ENCODE assay signal across 17 cellular contexts in genomic region chr20:55205684-55206083, GRCh38.
DNase-seq lines count a peak whose midpoint lies in the region; ATAC-seq and TF ChIP-seq lines count a peak whose summit lies in the region.
"Had no signal": no experiment of that assay in that cellular context is flagged by ENCODE, and none has a peak within 500 bp of the region (broad histone marks: within the 10 kb centered on the region; RNA-seq: fewer than 3 reads in every experiment).

No MANE protein-coding gene starts in this region.

- no peak overlapping the region for H3K27ac Mint-ChIP-seq in MCF 10A (ENCODE audit: low read depth, unreplicated experiment)
- no peak overlapping the region for H3K27ac Mint-ChIP-seq in endothelial cell (ENCODE audit: unreplicated experiment)
- H3K27ac Mint-ChIP-seq: CD8-positive, alpha-beta T cell; H9 had no signal

- POLR2A ChIA-PET in MCF 10A (lab: Yijun Ruan, JAX) = no interaction called here

- DNase-seq in mammary epithelial cell (peak; percentile 19), MCF 10A (ENCODE audit: unreplicated experiment) (no peak), astrocyte of the hippocampus (ENCODE audit: low read depth, low spot score) (peak; percentile 24), foreskin keratinocyte (peak in 1 of 2 donors; percentile 65), endothelial cell (ENCODE audit: low spot score) (no peak)
- DNase-seq in stimulated activated naive CD8-positive, alpha-beta T cell treated with anti-CD3 and anti-CD28 coated beads, Interleukin-15, Interleukin-2, amounts not matched to agents 100 U/mL and 50 U/mL, for 24 hours = no peak
- DNase-seq: AML-193; Calu3; CD8-positive, alpha-beta T cell; DMS79 treated with DMSO at 0.1 percent for 48 hours; GF-D8; GOT3; H9 had no signal

- no peaks in the 10 kb centered on the region for H3K27me3 ChIP-seq in mammary epithelial cell (ENCODE audit: insufficient read depth, low read length)
- no peaks in the 10 kb centered on the region for H3K27me3 ChIP-seq in foreskin keratinocyte

- H3K4me1 ChIP-seq in mammary epithelial cell (ENCODE audit: insufficient read depth, low read length) = peaks cover 1% of the 10 kb centered on the region
- H3K4me1 ChIP-seq in foreskin keratinocyte = peaks cover 24% of the 10 kb centered on the region
- H3K4me1 ChIP-seq: A549 had no signal

- H3K36me3 Mint-ChIP-seq in MCF 10A (ENCODE audit: insufficient read depth, unreplicated experiment) (no peaks in the 10 kb centered on the region), endothelial cell (ENCODE audit: low read depth, unreplicated experiment) (no peaks in the 10 kb centered on the region)
- H3K36me3 Mint-ChIP-seq: CD8-positive, alpha-beta T cell had no signal

- H3K4me2 ChIP-seq in mammary epithelial cell (ENCODE audit: insufficient read depth, low read depth, low read length) = no peak overlapping the region
- H3K4me2 ChIP-seq: A549 had no signal

- dilution Hi-C loops in mammary epithelial cell (cut with HindIII; ENCODE audit: low sequenced_read_pairs) = no loop called here

- intact Hi-C loops in mammary epithelial cell (cut with micrococcal nuclease) (no loop called here), MCF 10A (cut with micrococcal nuclease) (no loop called here)

- no peak overlapping the region for H3K9ac ChIP-seq in mammary epithelial cell (ENCODE audit: insufficient read depth, low read length)

- H3K79me2 ChIP-seq in mammary epithelial cell (ENCODE audit: insufficient read depth, low read length) = no peaks in the 10 kb centered on the region

- H3K4me1 Mint-ChIP-seq in MCF 10A (ENCODE audit: insufficient read depth, unreplicated experiment) = no peaks in the 10 kb centered on the region
- no peaks in the 10 kb centered on the region for H3K4me1 Mint-ChIP-seq in endothelial cell (ENCODE audit: unreplicated experiment)
- H3K4me1 Mint-ChIP-seq: H9 had no signal

- in situ Hi-C loops in mammary epithelial cell (cut with MboI; ENCODE audit: low sequenced_read_pairs in 2 of 2) = no loop called here

- H3K27me3 Mint-ChIP-seq in MCF 10A (ENCODE audit: insufficient read depth, unreplicated experiment) (no peaks in the 10 kb centered on the region), endothelial cell (ENCODE audit: unreplicated experiment) (no peaks in the 10 kb centered on the region)

- no peak overlapping the region for H3K4me3 ChIP-seq in mammary epithelial cell (replicated peaks in 1 of 3; ENCODE audit: insufficient read depth in 1 of 3, low read depth in 2 of 3, low read length in 3 of 3)
- H3K4me3 ChIP-seq: A549 had no signal

- no peaks in the 10 kb centered on the region for H3K9me3 ChIP-seq in mammary epithelial cell (replicated peaks; ENCODE audit: insufficient read depth, low read length)
- H3K9me3 ChIP-seq: A549 had no signal

- CTCF ChIA-PET in mammary epithelial cell (lab: Charles Lee; ENCODE audit: low non-redundant PET) (no interaction called here), MCF 10A (lab: Yijun Ruan, JAX) (no interaction called here)

- H3K27ac ChIP-seq in mammary epithelial cell (ENCODE audit: insufficient read depth, low read depth, low read length) = no peak overlapping the region
- H3K27ac ChIP-seq in foreskin keratinocyte = no peak overlapping the region
- H3K27ac ChIP-seq: 22Rv1, A549, C4-2B had no signal

- H2AFZ ChIP-seq in mammary epithelial cell (ENCODE audit: low read depth, low read length) = no peak overlapping the region

- H4K20me1 ChIP-seq in mammary epithelial cell (ENCODE audit: insufficient read depth, low read length) = no peaks in the 10 kb centered on the region

- peaks cover 16% of the 10 kb centered on the region for H3K9me3 Mint-ChIP-seq in MCF 10A (ENCODE audit: unreplicated experiment)
- peaks cover 14% of the 10 kb centered on the region for H3K9me3 Mint-ChIP-seq in endothelial cell (ENCODE audit: unreplicated experiment)
- H3K9me3 Mint-ChIP-seq: H9 had no signal

- TF ChIP-seq CTCF in mammary epithelial cell (conservative IDR thresholded peaks at IDR 0.05 in 1 of 2, IDR thresholded peaks at IDR 0.05 in 1 of 2; ENCODE audit: extremely low read depth in 1 of 2, insufficient read depth in 1 of 2, low read depth in 1 of 2, low read length in 2 of 2) (no peak), MCF 10A (IDR thresholded peaks at IDR 0.05; ENCODE audit: unreplicated experiment) (no peak), foreskin keratinocyte (conservative IDR thresholded peaks at IDR 0.05) (no peak), endothelial cell (IDR thresholded peaks at IDR 0.05; ENCODE audit: unreplicated experiment) (no peak)

- H3K4me3 Mint-ChIP-seq in MCF 10A (ENCODE audit: unreplicated experiment) (no peak overlapping the region), endothelial cell (ENCODE audit: unreplicated experiment) (no peak overlapping the region)
- H3K4me3 Mint-ChIP-seq: CD8-positive, alpha-beta T cell; H9 had no signal

- no peaks in the 10 kb centered on the region for H3K36me3 ChIP-seq in mammary epithelial cell (ENCODE audit: insufficient read depth, low read length)

- BruUV-seq in mammary epithelial cell (replicated peaks; lab: Mats Ljungman, UMichigan) (no TSS peak), MCF 10A (replicated peaks; lab: Mats Ljungman, UMichigan) (no TSS peak)

- ATAC-seq in foreskin keratinocyte = peak; percentile 44
- ATAC-seq in GM19328 (IDR thresholded peaks at IDR 0.05; ENCODE audit: unreplicated experiment) = no peak
- ATAC-seq in stimulated activated naive CD8-positive, alpha-beta T cell treated with anti-CD3 and anti-CD28 coated beads, Interleukin-15, Interleukin-2, amounts not matched to agents 100 U/mL and 50 U/mL, for 24 hours = no peak
- ATAC-seq: A549; CD8-positive, alpha-beta T cell had no signal

Comparison
In these comparisons a context has a peak if more than half of its experiments do, and no peak if none do; other contexts are left out.
1. DNase-seq: peak in mammary epithelial cell (single experiment) and astrocyte of the hippocampus (single experiment); none in MCF 10A (single experiment), endothelial cell (single experiment) and stimulated activated naive CD8-positive, alpha-beta T cell treated with anti-CD3 and anti-CD28 coated beads, Interleukin-15, Interleukin-2, amounts not matched to agents 100 U/mL and 50 U/mL, for 24 hours (single experiment).